ENCODE assay signal across 1 cellular context in genomic region chr5:72244862-72245371, GRCh38.
TF ChIP-seq lines count a peak whose summit lies in the region.

No MANE protein-coding gene starts in this region.

TF ChIP-seq in WTC11, 78 proteins besides CTCF, POLR2A, EP300 and RAD21 (continued from another document):
- TF ChIP-seq PREB (CRISPR knock-in tag; IDR thresholded peaks at IDR 0.05; ENCODE audit: borderline replicate concordance) = no peak
- no peak for TF ChIP-seq IRF1 (CRISPR knock-in tag; IDR thresholded peaks at IDR 0.05)
- no peak for TF ChIP-seq AFF4 (CRISPR knock-in tag; IDR thresholded peaks at IDR 0.05; ENCODE audit: borderline replicate concordance)
- no peak for TF ChIP-seq ZNF138 (CRISPR knock-in tag; conservative IDR thresholded peaks at IDR 0.05)
- TF ChIP-seq E2F4 (CRISPR knock-in tag; IDR thresholded peaks at IDR 0.05; ENCODE audit: borderline replicate concordance, low read depth) = no peak
TF ChIP-seq in WTC11: peak in this region for 0.
